10 cellular contexts compared by ENCODE assay signal in genomic region chr2:104854507-104855173, GRCh38. TPM values are rescaled to one million over a fixed set of nuclear protein-coding genes. Genes with fewer than 3 reads are reported as not detected.
DNase-seq lines count a peak whose midpoint lies in the region; ATAC-seq and TF ChIP-seq lines count a peak whose summit lies in the region.
"Had no signal": no experiment of that assay in that cellular context is flagged by ENCODE, and none has a peak within 500 bp of the region (broad histone marks: within the 10 kb centered on the region; RNA-seq: fewer than 3 reads in every experiment).

No MANE protein-coding gene starts in this region.

- peaks cover 75% of the 10 kb centered on the region for H3K27me3 Mint-ChIP-seq in activated CD4-positive, alpha-beta T cell treated with anti-CD3 and anti-CD28 coated beads, Interleukin-2, amount 10 ng/mL, durations not matched to agents 7 days and 5 days
- H3K27me3 Mint-ChIP-seq in activated CD4-positive, alpha-beta memory T cell treated with anti-CD3 and anti-CD28 coated beads for 36 hours = peaks cover 69% of the 10 kb centered on the region
- peaks cover 54 to 74% (median 63%) of the 10 kb centered on the region in 3 donors for H3K27me3 Mint-ChIP-seq in immature natural killer cell (ENCODE audit: low read depth in 3 of 3)

- CTCF ChIA-PET in activated CD4-positive, alpha-beta T cell treated with anti-CD3 and anti-CD28 coated beads, Interleukin-2, amount 10 ng/mL, durations not matched to agents 7 days and 5 days (lab: Charles Lee) = no interaction called here
- CTCF ChIA-PET in activated CD4-positive, alpha-beta memory T cell treated with anti-CD3 and anti-CD28 coated beads for 36 hours (lab: Charles Lee) = no interaction called here

- no peaks in the 10 kb centered on the region for H3K9me3 Mint-ChIP-seq in activated CD4-positive, alpha-beta T cell treated with anti-CD3 and anti-CD28 coated beads, Interleukin-2, amount 10 ng/mL, durations not matched to agents 7 days and 5 days
- no peaks in the 10 kb centered on the region for H3K9me3 Mint-ChIP-seq in activated CD4-positive, alpha-beta memory T cell treated with anti-CD3 and anti-CD28 coated beads for 36 hours
- peaks cover 0 to 30% (median 6%) of the 10 kb centered on the region in 6 donors for H3K9me3 Mint-ChIP-seq in immature natural killer cell

- POLR2A ChIA-PET in activated CD4-positive, alpha-beta T cell treated with anti-CD3 and anti-CD28 coated beads, Interleukin-2, amount 10 ng/mL, durations not matched to agents 7 days and 5 days (lab: Charles Lee) = no interaction called here
- POLR2A ChIA-PET in activated CD4-positive, alpha-beta memory T cell treated with anti-CD3 and anti-CD28 coated beads for 36 hours (lab: Charles Lee) = no interaction called here

- peak overlapping the region; percentile 33 to 59 (median 43) for H3K4me3 ChIP-seq in stomach

- peak overlapping the region; percentile 89 for H3K27ac Mint-ChIP-seq in activated CD4-positive, alpha-beta T cell treated with anti-CD3 and anti-CD28 coated beads, Interleukin-2, amount 10 ng/mL, durations not matched to agents 7 days and 5 days
- peak overlapping the region; percentile 36 for H3K27ac Mint-ChIP-seq in activated CD4-positive, alpha-beta memory T cell treated with anti-CD3 and anti-CD28 coated beads for 36 hours
- peak overlapping the region in 4 of 6 donors; percentile 71 to 81 (median 76) for H3K27ac Mint-ChIP-seq in immature natural killer cell

- TF ChIP-seq EP300 in stomach (IDR thresholded peaks at IDR 0.05) = no peak

- peak overlapping the region in 1 of 5 donors; percentile 48 for H3K27ac ChIP-seq in stomach
- H3K27ac ChIP-seq: right atrium auricular region had no signal

- peak overlapping the region; percentile 73 for H3K4me3 Mint-ChIP-seq in activated CD4-positive, alpha-beta T cell treated with anti-CD3 and anti-CD28 coated beads, Interleukin-2, amount 10 ng/mL, durations not matched to agents 7 days and 5 days
- H3K4me3 Mint-ChIP-seq in activated CD4-positive, alpha-beta memory T cell treated with anti-CD3 and anti-CD28 coated beads for 36 hours = peak overlapping the region; percentile 60
- H3K4me3 Mint-ChIP-seq in immature natural killer cell = peak overlapping the region; percentile 89 to 95 (median 93)

- DNase-seq in activated CD4-positive, alpha-beta T cell treated with anti-CD3 and anti-CD28 coated beads, Interleukin-2, amount 10 ng/mL, durations not matched to agents 7 days and 5 days = no peak
- no peak for DNase-seq in activated CD4-positive, alpha-beta T cell treated with anti-CD3 and anti-CD28 coated beads for 4 hours
- DNase-seq in activated CD4-positive, alpha-beta memory T cell treated with anti-CD3 and anti-CD28 coated beads for 36 hours = no peak
- DNase-seq in immature natural killer cell = no peak
- no peak for DNase-seq in stomach
- no peak for DNase-seq in NCI-H2081 treated with DMSO at 0.1 percent for 48 hours (lab: John Stamatoyannopoulos, UW)
- DNase-seq in omental fat pad (ENCODE audit: low spot score) = no peak
- DNase-seq: Kasumi-1 had no signal

- WGBS in stomach, 5 donors = 4 to 10% (median 6%) methylated on average over 23 to 43 of the region's 43 CpGs

- peaks cover 29 to 60% (median 53%) of the 10 kb centered on the region in 4 donors for H3K4me1 ChIP-seq in stomach

- intact Hi-C loops in activated CD4-positive, alpha-beta memory T cell treated with anti-CD3 and anti-CD28 coated beads for 36 hours (cut with micrococcal nuclease) = no loop called here
- intact Hi-C loops in stomach (cut with DNase I; ENCODE audit: low total_unique reads) = no loop called here

- no peak for ATAC-seq in HG02840 (IDR thresholded peaks at IDR 0.05; ENCODE audit: low FRiP score, unreplicated experiment)
- ATAC-seq in omental fat pad (ENCODE audit: low FRiP score) = no peak

- H3K9me3 ChIP-seq in stomach = peaks cover 0 to 26% (median 1%) of the 10 kb centered on the region in 4 donors
- H3K9me3 ChIP-seq: right atrium auricular region had no signal

- no peak for TF ChIP-seq POLR2A in stomach (IDR thresholded peaks at IDR 0.05)

- no peaks in the 10 kb centered on the region for H3K36me3 ChIP-seq in stomach
- H3K36me3 ChIP-seq: right atrium auricular region had no signal

- H3K27me3 ChIP-seq in stomach = peaks cover 47 to 99% (median 89%) of the 10 kb centered on the region in 3 donors

- peaks cover 34% of the 10 kb centered on the region for H3K4me1 Mint-ChIP-seq in activated CD4-positive, alpha-beta T cell treated with anti-CD3 and anti-CD28 coated beads, Interleukin-2, amount 10 ng/mL, durations not matched to agents 7 days and 5 days
- H3K4me1 Mint-ChIP-seq in activated CD4-positive, alpha-beta memory T cell treated with anti-CD3 and anti-CD28 coated beads for 36 hours (ENCODE audit: low read depth) = peaks cover 38% of the 10 kb centered on the region
- H3K4me1 Mint-ChIP-seq in immature natural killer cell = peaks cover 44 to 57% of the 10 kb centered on the region in 2 donors

- no peak for TF ChIP-seq CTCF in stomach (IDR thresholded peaks at IDR 0.05)
- TF ChIP-seq CTCF in omental fat pad (IDR thresholded peaks at IDR 0.05) = no peak

- peaks cover 5% of the 10 kb centered on the region for H3K36me3 Mint-ChIP-seq in activated CD4-positive, alpha-beta T cell treated with anti-CD3 and anti-CD28 coated beads, Interleukin-2, amount 10 ng/mL, durations not matched to agents 7 days and 5 days (ENCODE audit: low read depth)
- peaks cover 5% of the 10 kb centered on the region for H3K36me3 Mint-ChIP-seq in activated CD4-positive, alpha-beta memory T cell treated with anti-CD3 and anti-CD28 coated beads for 36 hours
- H3K36me3 Mint-ChIP-seq in immature natural killer cell = peaks cover 0 to 6% (median 0%) of the 10 kb centered on the region in 3 donors

RNA-seq across cellular contexts. Expression of gene POU3F3, which starts 0.7 kb away (rescaled TPM):
- total RNA-seq in activated CD4-positive, alpha-beta T cell treated with anti-CD3 and anti-CD28 coated beads, Interleukin-2, amount 10 ng/mL, durations not matched to agents 7 days and 5 days = not detected
- not detected for total RNA-seq in activated CD4-positive, alpha-beta memory T cell treated with anti-CD3 and anti-CD28 coated beads for 36 hours
- not detected for polyA plus RNA-seq in immature natural killer cell
- total RNA-seq in stomach = under 1 TPM in 1 of 5 donors, not detected in 4; 0.37 TPM
- under 1 TPM in 1 of 3 donors, not detected in 2; 0.93 TPM for polyA plus RNA-seq in stomach
- not detected for total RNA-seq in omental fat pad

Comparison
In these comparisons a context has a peak if more than half of its experiments do, and no peak if none do; other contexts are left out.
1. H3K27ac Mint-ChIP-seq: peak in every context shown above with its lines; median percentile 89 in activated CD4-positive, alpha-beta T cell treated with anti-CD3 and anti-CD28 coated beads, Interleukin-2, amount 10 ng/mL, durations not matched to agents 7 days and 5 days; 76 in immature natural killer cell; 36 in activated CD4-positive, alpha-beta memory T cell treated with anti-CD3 and anti-CD28 coated beads for 36 hours.